Comparison of ENCODE assay signal across 12 cellular contexts in genomic region chr4:147760695-147761094, GRCh38. TPM values are rescaled to one million over a fixed set of nuclear protein-coding genes. Genes with fewer than 3 reads are reported as not detected.
DNase-seq lines count a peak whose midpoint lies in the region; ATAC-seq and TF ChIP-seq lines count a peak whose summit lies in the region.
"Had no signal": no experiment of that assay in that cellular context is flagged by ENCODE, and none has a peak within 500 bp of the region (broad histone marks: within the 10 kb centered on the region; RNA-seq: fewer than 3 reads in every experiment).

No MANE protein-coding gene starts in this region.

- peaks cover 0 to 4% of the 10 kb centered on the region in 2 donors for H3K36me3 ChIP-seq in ascending aorta
- H3K36me3 ChIP-seq in rectal smooth muscle tissue (ENCODE audit: control insufficient read depth, insufficient read depth, low read length), result no peaks in the 10 kb centered on the region

- H3K9ac ChIP-seq in rectal smooth muscle tissue (ENCODE audit: low read length), result no peak overlapping the region

- intact Hi-C loops in ascending aorta (cut with DNase I), result no loop called here

- H3K27me3 ChIP-seq in ascending aorta, result no peaks in the 10 kb centered on the region
- H3K27me3 ChIP-seq in rectal smooth muscle tissue (ENCODE audit: control insufficient read depth, insufficient read depth, low read length), result no peaks in the 10 kb centered on the region

- peak in 1 of 2 donors; percentile 82 for DNase-seq in ascending aorta (ENCODE audit: low spot score in 2 of 2)
- DNase-seq in activated CD4-positive, alpha-beta T cell treated with anti-CD3 and anti-CD28 coated beads for 48 hours, result no peak
- DNase-seq: activated B cell treated with CpG ODN at 0.5 μM for 24 hours; activated naive CD4-positive, alpha-beta T cell; naive B cell; stimulated activated CD4-positive, alpha-beta T cell treated with anti-CD3 and anti-CD28 coated beads, Interleukin-2, amount 100 ng/mL, for 24 hours had no signal

- ATAC-seq in GM19023 (IDR thresholded peaks at IDR 0.05; ENCODE audit: unreplicated experiment), result peak; percentile 13
- peak; percentile 14 for ATAC-seq in HG03442 (IDR thresholded peaks at IDR 0.05; ENCODE audit: unreplicated experiment)
- ATAC-seq in GM18519 (IDR thresholded peaks at IDR 0.05; ENCODE audit: low FRiP score, unreplicated experiment), result no peak
- ATAC-seq in HG02623 (IDR thresholded peaks at IDR 0.05; ENCODE audit: unreplicated experiment), result no peak
- ATAC-seq: Panc1 had no signal

- H3K9me3 ChIP-seq in ascending aorta, result no peaks in the 10 kb centered on the region

- H3K4me1 ChIP-seq in ascending aorta, result peaks cover 7 to 49% of the 10 kb centered on the region in 2 donors
- H3K4me1 ChIP-seq in rectal smooth muscle tissue (ENCODE audit: control insufficient read depth, insufficient read depth, low read length), result peaks cover 23% of the 10 kb centered on the region

- H3K4me3 ChIP-seq in ascending aorta (no peak overlapping the region), rectal smooth muscle tissue (ENCODE audit: low read length) (no peak overlapping the region)

- no peak for TF ChIP-seq CTCF in ascending aorta (IDR thresholded peaks at IDR 0.05)

- H3K27ac ChIP-seq in ascending aorta (peak overlapping the region; percentile 54 to 60), rectal smooth muscle tissue (ENCODE audit: low read depth, low read length) (peak overlapping the region; percentile 55)

RNA-seq across cellular contexts. Expression of gene ARHGAP10, which starts 28.8 kb away (rescaled TPM):
- 77.3 TPM for total RNA-seq in ascending aorta

Comparison
In these comparisons a context has a peak if more than half of its experiments do, and no peak if none do; other contexts are left out.
1. ATAC-seq: peak in GM19023 (single experiment) and HG03442 (single experiment); none in GM18519 (single experiment) and HG02623 (single experiment).